In genomic region chr12:1845010-1845409, GRCh38 we compare ENCODE assay signal across 22 cellular contexts. TPM values are rescaled to one million over a fixed set of nuclear protein-coding genes. Genes with fewer than 3 reads are reported as not detected.
DNase-seq lines count a peak whose midpoint lies in the region; ATAC-seq, FAIRE-seq and TF ChIP-seq lines count a peak whose summit lies in the region.
"Had no signal": no experiment of that assay in that cellular context is flagged by ENCODE, and none has a peak within 500 bp of the region (broad histone marks: within the 10 kb centered on the region; RNA-seq: fewer than 3 reads in every experiment).

No MANE protein-coding gene starts in this region.

- H3K79me1 ChIP-seq in H1 (ENCODE audit: low read depth, low read length): no peaks in the 10 kb centered on the region

- POLR2A ChIA-PET in H1 (lab: Charles Lee; ENCODE audit: partially characterized antibody): no interaction called here

- peaks cover 40% of the 10 kb centered on the region for H3K27me3 Mint-ChIP-seq in progenitor cell of endocrine pancreas

- H2BK15ac ChIP-seq in H1 (ENCODE audit: low read length): no peak overlapping the region; the same call in 1 of the 2 replicates

- H2AK5ac ChIP-seq in H1 (ENCODE audit: low read depth, low read length): no peak overlapping the region

- intact Hi-C loops in aorta (cut with DNase I): loop anchor here in 1 of 2 donors (5.0 kb wide), 1 partner anchor 87 kb away; no protein-coding TSS in a partner anchor

- no peak overlapping the region for H3K14ac ChIP-seq in H1 (ENCODE audit: insufficient read length)

- H2BK12ac ChIP-seq in H1 (ENCODE audit: low read depth, low read length): 0 out of 2 replicates have a peak overlapping the region, but pooled peaks have one; percentile 17

- DNase-seq in KBM-7 (peak; percentile 48), H1 (ENCODE audit: low read depth in 1 of 2, low spot score in 2 of 2) (peak in 1 of 2 experiments; percentile 43), progenitor cell of endocrine pancreas (ENCODE audit: low spot score, unreplicated experiment) (no peak), aorta (no peak)
- DNase-seq: CD4-positive, CD25-positive, alpha-beta regulatory T cell; EL; GM23248; IMR-90; MV-4-11; NCI-H1105 treated with DMSO at 0.1 percent for 48 hours; NCI-H2081; NCI-H2171; OCI-M1; Right ventricle myocardium superior had no signal

- H2AFZ ChIP-seq in H1 (ENCODE audit: low read length): no peak overlapping the region
- H2AFZ ChIP-seq: GM23248 had no signal

- TF ChIP-seq CTCF in H1 (IDR thresholded peaks at IDR 0.05; ENCODE audit: control extremely low read depth in 1 of 3, insufficient read depth in 1 of 3, low read depth in 1 of 3, low read length in 3 of 3) (no peak), progenitor cell of endocrine pancreas (IDR thresholded peaks at IDR 0.05; ENCODE audit: unreplicated experiment) (no peak)

- H3K18ac ChIP-seq in H1 (ENCODE audit: extremely low read depth, low read length): no peak overlapping the region

- no peak overlapping the region for H3K23ac ChIP-seq in H1 (ENCODE audit: insufficient read length)

- H3K4me3 ChIP-seq in BLaER1 treated with 17β-estradiol and CSF1 and Interleukin-3, amounts not matched to agents 10 nM and 100 nM: no peak overlapping the region
- H3K4me3 ChIP-seq in H1 (ENCODE audit: extremely low read depth in 1 of 4, insufficient read depth in 2 of 4, low read depth in 3 of 4, low read length in 4 of 4): no peak overlapping the region
- no peak overlapping the region for H3K4me3 ChIP-seq in aorta (ENCODE audit: low read length in 2 of 2)
- H3K4me3 ChIP-seq: GM23248 had no signal

- H3K4me3 Mint-ChIP-seq in progenitor cell of endocrine pancreas (ENCODE audit: low read depth): no peak overlapping the region
- H3K4me3 Mint-ChIP-seq: CD4-positive, CD25-positive, alpha-beta regulatory T cell had no signal

- H4K5ac ChIP-seq in H1 (ENCODE audit: insufficient read length, low read depth, low read length): no peak overlapping the region

- no peaks in the 10 kb centered on the region for H4K20me1 ChIP-seq in BLaER1 treated with 17β-estradiol and CSF1 and Interleukin-3, amounts not matched to agents 10 nM and 100 nM
- H4K20me1 ChIP-seq in H1 (replicated peaks in 1 of 2; ENCODE audit: control insufficient read depth in 1 of 2, insufficient read depth in 2 of 2, low read length in 2 of 2): no peaks in the 10 kb centered on the region

- H3K36me3 Mint-ChIP-seq in progenitor cell of endocrine pancreas (ENCODE audit: insufficient read depth): no peaks in the 10 kb centered on the region
- H3K36me3 Mint-ChIP-seq: CD4-positive, CD25-positive, alpha-beta regulatory T cell had no signal

- 80% methylated on average over 6 of the region's 8 CpGs; no CpG with 5 or more reads in 1 of the 2 experiments for WGBS in H1 (ENCODE audit: extremely low coverage in 1 of 2, insufficient coverage in 1 of 2, insufficient read length in 1 of 2, insufficient replicate concordance in 2 of 2, low coverage in 1 of 2, low lambda C conversion rate in 2 of 2, missing lambda C conversion rate in 1 of 2), 2 experiments
- WGBS in aorta, 2 donors: 52 to 53% methylated on average over 8 of the region's 8 CpGs

- CTCF ChIA-PET in H1 (lab: Charles Lee; ENCODE audit: partially characterized antibody): interaction anchor here (1.1 to 2.9 kb wide), 2 partner anchors 12 to 95 kb away, joined by 3 to 11 read pairs; no protein-coding TSS in a partner anchor

- 0 out of 2 replicates have a peak overlapping the region, but pooled peaks have one; percentile 1 for H4K8ac ChIP-seq in H1 (ENCODE audit: extremely low read depth, insufficient read depth, low read length)

- FAIRE-seq in H1 (lab: Jason Lieb, UNC): no peak
- FAIRE-seq: A204.1, HTR-8/SVneo, RCC 7860 had no signal

- no peak overlapping the region for H2BK120ac ChIP-seq in H1 (replicated peaks; ENCODE audit: low read depth, low read length)

- no peak overlapping the region for H3K56ac ChIP-seq in H1 (replicated peaks; ENCODE audit: insufficient read length, low read depth, low read length)

- H4K91ac ChIP-seq in H1 (replicated peaks; ENCODE audit: insufficient read length, low read length): no peak overlapping the region

- no peaks in the 10 kb centered on the region for H3K9me3 ChIP-seq in BLaER1 treated with 17β-estradiol and CSF1 and Interleukin-3, amounts not matched to agents 10 nM and 100 nM (replicated peaks in 1 of 11)
- H3K9me3 ChIP-seq in H1 (ENCODE audit: insufficient read depth in 2 of 2, low read depth in 1 of 2, low read length in 1 of 2) (no peaks in the 10 kb centered on the region), aorta (ENCODE audit: control insufficient read depth, low read length) (no peaks in the 10 kb centered on the region)

- in situ Hi-C loops in KBM-7 (cut with MboI; ENCODE audit: low pct_unique_long_range_greater_than_20kb, low sequenced_read_pairs): no loop called here

- H3K4ac ChIP-seq in H1 (replicated peaks; ENCODE audit: insufficient read length, low read depth, low read length): no peak overlapping the region

- no peaks in the 10 kb centered on the region for H3K9me3 Mint-ChIP-seq in progenitor cell of endocrine pancreas (ENCODE audit: low read depth)
- H3K9me3 Mint-ChIP-seq: CD4-positive, CD25-positive, alpha-beta regulatory T cell had no signal

- peak overlapping the region; percentile 86 to 99 (median 93) for H3K4me2 ChIP-seq in BLaER1 treated with 17β-estradiol and CSF1 and Interleukin-3, amounts not matched to agents 10 nM and 100 nM
- peak overlapping the region; percentile 2 to 15; a peak in 1 of 4 replicates for H3K4me2 ChIP-seq in H1 (ENCODE audit: insufficient read depth in 1 of 2, low read depth in 2 of 2, low read length in 2 of 2)

- no peak for TF ChIP-seq RAD21 in H1 (IDR thresholded peaks at IDR 0.05 in 1 of 2, conservative IDR thresholded peaks at IDR 0.05 in 1 of 2; ENCODE audit: low read depth in 2 of 2, low read length in 2 of 2)

- H2BK20ac ChIP-seq in H1 (ENCODE audit: low read length): no peak overlapping the region

- H3K27ac Mint-ChIP-seq in progenitor cell of endocrine pancreas: peak overlapping the region; percentile 35
- H3K27ac Mint-ChIP-seq: CD4-positive, CD25-positive, alpha-beta regulatory T cell had no signal

- H3K4me1 ChIP-seq in BLaER1 treated with 17β-estradiol and CSF1 and Interleukin-3, amounts not matched to agents 10 nM and 100 nM: peaks cover 70 to 97% (median 95%) of the 10 kb centered on the region in 10 experiments
- H3K4me1 ChIP-seq in H1 (replicated peaks in 1 of 4; ENCODE audit: control insufficient read depth in 3 of 4, insufficient read depth in 4 of 4, low read length in 3 of 4) (peaks cover 0 to 17% (median 6%) of the 10 kb centered on the region in 4 experiments; a peak in 6 of 7 replicates), aorta (ENCODE audit: control insufficient read depth in 1 of 2, insufficient read depth in 2 of 2, low read length in 2 of 2) (no peaks in the 10 kb centered on the region)

- H3K27ac ChIP-seq in BLaER1 treated with 17β-estradiol and CSF1 and Interleukin-3, amounts not matched to agents 10 nM and 100 nM: peak overlapping the region in 6 of 11 experiments; percentile 5 to 99 (median 96); a peak in 8 of 22 replicates
- H3K27ac ChIP-seq in H1 (ENCODE audit: low read depth, low read length) (no peak overlapping the region), aorta (ENCODE audit: low read depth in 1 of 2, low read length in 2 of 2) (no peak overlapping the region)
- H3K27ac ChIP-seq: GM23248 had no signal

- no peak for TF ChIP-seq POLR2A in H1 (IDR thresholded peaks at IDR 0.05; ENCODE audit: control extremely low read depth in 1 of 2, low read depth in 2 of 2, low read length in 2 of 2)

- no peaks in the 10 kb centered on the region for H3K79me2 ChIP-seq in H1 (ENCODE audit: control insufficient read depth in 1 of 2, insufficient read depth in 2 of 2, low read length in 2 of 2)

- TF ChIP-seq EP300 in H1 (IDR thresholded peaks at IDR 0.05; ENCODE audit: borderline replicate concordance in 1 of 2, low read depth in 2 of 2, low read length in 2 of 2): no peak

- H3K27me3 ChIP-seq in BLaER1 treated with 17β-estradiol and CSF1 and Interleukin-3, amounts not matched to agents 10 nM and 100 nM: peaks cover 0 to 6% (median 0%) of the 10 kb centered on the region in 11 experiments; a peak in 2 of 22 replicates
- H3K27me3 ChIP-seq in H1 (replicated peaks in 1 of 4; ENCODE audit: control insufficient read depth in 3 of 4, extremely low read depth in 1 of 4, insufficient read depth in 3 of 4, low read length in 3 of 4): no peaks in the 10 kb centered on the region
- H3K27me3 ChIP-seq in aorta (ENCODE audit: control insufficient read depth in 1 of 2, insufficient read depth in 2 of 2, low read length in 1 of 2): no peaks in the 10 kb centered on the region

- no peak for ATAC-seq in GM18861 (IDR thresholded peaks at IDR 0.05; ENCODE audit: unreplicated experiment)
- ATAC-seq in HG03354 (IDR thresholded peaks at IDR 0.05; ENCODE audit: poor library complexity, severe bottlenecking, unreplicated experiment): no peak
- ATAC-seq in aorta (ENCODE audit: low FRiP score): no peak
- ATAC-seq: HCT116 had no signal

- no peaks in the 10 kb centered on the region for H3K23me2 ChIP-seq in H1 (ENCODE audit: low read depth, low read length)

- H2BK5ac ChIP-seq in H1 (ENCODE audit: low read depth, low read length): no peak overlapping the region

- H3K4me1 Mint-ChIP-seq in progenitor cell of endocrine pancreas (ENCODE audit: low read depth): peaks cover 1% of the 10 kb centered on the region
- H3K4me1 Mint-ChIP-seq: CD4-positive, CD25-positive, alpha-beta regulatory T cell had no signal

- H3K36me3 ChIP-seq in BLaER1 treated with 17β-estradiol and CSF1 and Interleukin-3, amounts not matched to agents 10 nM and 100 nM: no peaks in the 10 kb centered on the region
- H3K36me3 ChIP-seq in H1 (ENCODE audit: control insufficient read depth in 2 of 4, insufficient read depth in 4 of 4, low read length in 3 of 4) (no peaks in the 10 kb centered on the region), aorta (ENCODE audit: control insufficient read depth in 1 of 2, insufficient read depth in 2 of 2, low read length in 1 of 2) (no peaks in the 10 kb centered on the region)

- H3K9ac ChIP-seq in BLaER1 treated with 17β-estradiol and CSF1 and Interleukin-3, amounts not matched to agents 10 nM and 100 nM: peak overlapping the region in 4 of 11 experiments; percentile 31 to 92 (median 82); a peak in 6 of 22 replicates
- no peak overlapping the region for H3K9ac ChIP-seq in H1 (replicated peaks in 1 of 4; ENCODE audit: extremely low read depth in 1 of 4, low read depth in 3 of 4, low read length in 3 of 4)
- H3K9ac ChIP-seq: GM23248 had no signal

RNA-seq across cellular contexts. Expression of gene LRTM2, which starts 24.6 kb away (rescaled TPM):
- total RNA-seq in H1 (2021; fragmentation: NEBNext Ultra II Directional; extraction: Animal tissue kit (Norgen Biotek cat#: 25700)): not detected in 2 replicates
- polyA plus RNA-seq in H1 (2011; rRNA removed): 0.05 and 0.06 TPM in 2 replicates
- 0.26 TPM for polyA plus RNA-seq in H1 (2011; cell fraction: cytosol; rRNA removed)
- polyA plus RNA-seq in H1 (2011; cell fraction: nucleus; rRNA removed): 0.46 TPM
- polyA plus RNA-seq in H1 (2012, experiment 1 of 2): 0.08 to 0.09 TPM in 2 of 4 replicates, not detected in the others
- not detected for polyA plus RNA-seq in H1 (2012, experiment 2 of 2)
- not detected for polyA plus RNA-seq in H1 (2013, experiment 1 of 2)
- polyA plus RNA-seq in H1 (2013, experiment 2 of 2): 0.04 TPM
- not detected in 2 replicates for polyA minus RNA-seq in H1 (2011; rRNA and poly(A)+ RNA removed)
- not detected for polyA minus RNA-seq in H1 (2011; cell fraction: cytosol; rRNA and poly(A)+ RNA removed)
- polyA minus RNA-seq in H1 (2011; cell fraction: nucleus; rRNA and poly(A)+ RNA removed): 0.10 TPM
- 0.48 and 0.53 TPM in 2 replicates for total RNA-seq in progenitor cell of endocrine pancreas
- total RNA-seq in aorta: not detected
- not detected for polyA plus RNA-seq in aorta
- total RNA-seq: CD4-positive, CD25-positive, alpha-beta regulatory T cell; GM23248; IMR-90; M059J; Right ventricle myocardium superior had no signal
- polyA plus RNA-seq: CD4-positive, CD25-positive, alpha-beta regulatory T cell; GM23248; IMR-90 had no signal

Comparison
In these comparisons a context has a peak if more than half of its experiments do, and no peak if none do; other contexts are left out.
1. H3K27ac ChIP-seq: peak in BLaER1 treated with 17β-estradiol and CSF1 and Interleukin-3, amounts not matched to agents 10 nM and 100 nM (6 of 11); none in H1 (single experiment) and aorta (0 of 2).